ENCODE assay signal across 16 cellular contexts in the genomic region with DNA sequence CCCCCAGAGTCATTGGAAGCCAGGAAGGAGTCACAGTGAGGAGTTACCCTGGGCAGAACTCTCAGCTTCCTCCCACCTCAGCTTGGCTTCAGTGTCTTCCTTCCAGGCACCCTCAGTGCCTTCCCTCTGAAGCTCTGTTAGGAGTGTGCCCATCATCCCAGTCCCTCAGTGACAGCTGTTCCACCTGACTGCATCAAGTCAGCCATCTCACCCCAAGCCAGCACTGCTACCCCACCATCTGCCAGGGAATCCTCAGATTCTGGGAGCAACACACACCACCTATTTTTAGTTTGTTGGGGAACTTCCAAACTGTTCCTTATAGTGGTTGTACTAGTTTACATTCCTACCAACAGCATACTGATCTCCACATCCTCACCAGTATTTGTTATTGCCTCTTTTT.
A peak's percentile ranks its signal among the peaks of the same experiment; 100 is the strongest.
DNase-seq lines count a peak whose midpoint lies in the region; ATAC-seq and TF ChIP-seq lines count a peak whose summit lies in the region.
"Had no signal": no experiment of that assay in that cellular context is flagged by ENCODE, and none has a peak within 500 bp of the region (broad histone marks: within the 10 kb centered on the region; RNA-seq: fewer than 3 reads in every experiment).

No MANE protein-coding gene starts in this region.

- in situ Hi-C loops in G401 (cut with HindIII; ENCODE audit: low sequenced_read_pairs): no loop called here

- H3K4me1 Mint-ChIP-seq in endothelial cell (ENCODE audit: unreplicated experiment): no peaks in the 10 kb centered on the region
- H3K4me1 Mint-ChIP-seq: IgD-negative memory B cell had no signal

- no peaks in the 10 kb centered on the region for H3K36me3 Mint-ChIP-seq in endothelial cell (ENCODE audit: low read depth, unreplicated experiment)
- H3K36me3 Mint-ChIP-seq: CD8-positive, alpha-beta T cell had no signal

- H3K9me3 Mint-ChIP-seq in endothelial cell (ENCODE audit: unreplicated experiment): no peaks in the 10 kb centered on the region
- H3K9me3 Mint-ChIP-seq: IgD-negative memory B cell had no signal

- H3K27ac Mint-ChIP-seq in endothelial cell (ENCODE audit: unreplicated experiment): no peak overlapping the region
- H3K27ac Mint-ChIP-seq: CD8-positive, alpha-beta T cell; IgD-negative memory B cell had no signal

- TF ChIP-seq CTCF in endothelial cell (IDR thresholded peaks at IDR 0.05; ENCODE audit: unreplicated experiment): no peak

- intact Hi-C loops in left ventricle myocardium superior (cut with micrococcal nuclease): no loop called here

- H3K27me3 Mint-ChIP-seq in endothelial cell (ENCODE audit: unreplicated experiment): peaks cover 3% of the 10 kb centered on the region

- peak; percentile 30 for ATAC-seq in left lobe of liver
- no peak for ATAC-seq in GM21737 (IDR thresholded peaks at IDR 0.05; ENCODE audit: unreplicated experiment)
- ATAC-seq in left ventricle myocardium superior: no peak
- ATAC-seq: CD8-positive, alpha-beta T cell; HepG2 had no signal

- no peak overlapping the region for H3K4me3 Mint-ChIP-seq in endothelial cell (ENCODE audit: unreplicated experiment)
- H3K4me3 Mint-ChIP-seq: CD8-positive, alpha-beta T cell; IgD-negative memory B cell had no signal

- DNase-seq in G401 (ENCODE audit: low spot score) (peak; percentile 85), NCI-H1694 treated with DMSO at 0.1 percent for 48 hours (lab: John Stamatoyannopoulos, UW) (peak; percentile 21), NCI-H524 treated with DMSO at 0.1 percent for 48 hours (lab: John Stamatoyannopoulos, UW) (peak; percentile 10), left lobe of liver (ENCODE audit: low spot score) (no peak), GM19240 (ENCODE audit: insufficient read length, low spot score) (no peak), left ventricle myocardium superior (no peak), endothelial cell (ENCODE audit: low spot score) (no peak)
- DNase-seq: 8988T; Calu3; CD8-positive, alpha-beta T cell; GDM1; HCEC 1CT; KBM-7 had no signal

Comparison
In these comparisons a context has a peak if more than half of its experiments do, and no peak if none do; other contexts are left out.
1. DNase-seq: peak in G401 (single experiment), NCI-H1694 treated with DMSO at 0.1 percent for 48 hours (single experiment) and NCI-H524 treated with DMSO at 0.1 percent for 48 hours (single experiment); none in left lobe of liver (single experiment), GM19240 (single experiment), left ventricle myocardium superior (single experiment) and endothelial cell (single experiment).